In genomic region chr3:177361042-177361938, GRCh38 we compare ENCODE assay signal across 8 cellular contexts.
DNase-seq lines count a peak whose midpoint lies in the region; ATAC-seq and TF ChIP-seq lines count a peak whose summit lies in the region.

No MANE protein-coding gene starts in this region.

- WGBS in hepatocyte (ENCODE audit: low lambda C conversion rate, missing lambda C conversion rate) = 75% methylated on average over 13 of the region's 13 CpGs

- H2AFZ ChIP-seq in SU-DHL-6 (ENCODE audit: low read depth, low read length, severe bottlenecking) = peak overlapping the region; percentile 60
- H2AFZ ChIP-seq in hepatocyte = peak overlapping the region; percentile 8

- H3K4me1 ChIP-seq in hepatocyte (ENCODE audit: insufficient read depth) (peaks cover 53% of the 10 kb centered on the region), subcutaneous abdominal adipose tissue (ENCODE audit: control insufficient read depth in 5 of 5, insufficient read depth in 5 of 5, low read length in 5 of 5) (peaks cover 18 to 64% (median 54%) of the 10 kb centered on the region in 5 donors), HAP-1 (peaks cover 34% of the 10 kb centered on the region)

- H3F3A ChIP-seq in SU-DHL-6 (ENCODE audit: insufficient read depth) = peaks cover 60% of the 10 kb centered on the region

- H3K36me3 ChIP-seq in SU-DHL-6 (ENCODE audit: low read length) = no peaks in the 10 kb centered on the region
- no peaks in the 10 kb centered on the region for H3K36me3 ChIP-seq in hepatocyte (replicated peaks; ENCODE audit: insufficient read depth, low read depth)
- H3K36me3 ChIP-seq in subcutaneous abdominal adipose tissue (ENCODE audit: control insufficient read depth in 5 of 5, insufficient read depth in 5 of 5, low read length in 5 of 5) = no peaks in the 10 kb centered on the region
- no peaks in the 10 kb centered on the region for H3K36me3 ChIP-seq in HAP-1 (replicated peaks)

- ATAC-seq in HG03139 (IDR thresholded peaks at IDR 0.05; ENCODE audit: unreplicated experiment) = no peak

- H3K27ac ChIP-seq in SU-DHL-6 (ENCODE audit: low read depth, low read length) (peak overlapping the region; percentile 97), hepatocyte (peak overlapping the region; percentile 91), subcutaneous abdominal adipose tissue (ENCODE audit: low read depth, low read length) (peak overlapping the region; percentile 99)

- DNase-seq in NCI-H82 (lab: John Stamatoyannopoulos, UW) = peak; percentile 46
- no peak for DNase-seq in NCI-H82 treated with DMSO at 0.1 percent for 48 hours (lab: John Stamatoyannopoulos, UW; ENCODE audit: unreplicated experiment)
- DNase-seq in hepatocyte (ENCODE audit: low spot score) = no peak
- no peak for DNase-seq in HAP-1 (ENCODE audit: low spot score in 2 of 2)
- DNase-seq in middle frontal gyrus (ENCODE audit: extremely low spot score, low spot score) = no peak

- H3K9me2 ChIP-seq in SU-DHL-6 (replicated peaks; ENCODE audit: insufficient read depth, low read length) (no peaks in the 10 kb centered on the region), hepatocyte (replicated peaks; ENCODE audit: insufficient read depth) (no peaks in the 10 kb centered on the region)

- peak overlapping the region; percentile 93 for H3K4me2 ChIP-seq in SU-DHL-6 (ENCODE audit: low read depth, low read length, poor library complexity, severe bottlenecking)
- peak overlapping the region; percentile 72 for H3K4me2 ChIP-seq in hepatocyte

- H4K20me1 ChIP-seq in SU-DHL-6 (ENCODE audit: low read depth, low read length) (no peaks in the 10 kb centered on the region), hepatocyte (ENCODE audit: insufficient read depth, poor library complexity, severe bottlenecking) (no peaks in the 10 kb centered on the region)

- H3K27me3 ChIP-seq in SU-DHL-6 (ENCODE audit: low read length) (no peaks in the 10 kb centered on the region), hepatocyte (no peaks in the 10 kb centered on the region), subcutaneous abdominal adipose tissue (ENCODE audit: control insufficient read depth in 5 of 5, insufficient read depth in 4 of 5, low read length in 5 of 5) (no peaks in the 10 kb centered on the region), HAP-1 (ENCODE audit: low read depth) (no peaks in the 10 kb centered on the region)

- H3K9ac ChIP-seq in SU-DHL-6 (ENCODE audit: low read length) (peak overlapping the region; percentile 55), subcutaneous abdominal adipose tissue (ENCODE audit: low read length in 5 of 5) (peak overlapping the region in 3 of 5 donors; percentile 21 to 94 (median 35))

- TF ChIP-seq CTCF in SU-DHL-6 (IDR thresholded peaks at IDR 0.05; ENCODE audit: insufficient read depth, low read length, poor library complexity, severe bottlenecking) (no peak), hepatocyte (IDR thresholded peaks at IDR 0.05; ENCODE audit: poor library complexity) (no peak)

- in situ Hi-C loops in HAP-1 (cut with MboI; ENCODE audit: low sequenced_read_pairs) = loop anchor here (25.0 kb wide), 1 partner anchor 299 kb away; no protein-coding TSS in a partner anchor

- H3K4me3 ChIP-seq in SU-DHL-6 (ENCODE audit: insufficient read depth, low read length, poor library complexity, severe bottlenecking) (peak overlapping the region; percentile 24), hepatocyte (no peak overlapping the region), subcutaneous abdominal adipose tissue (ENCODE audit: low read depth in 1 of 5, low read length in 5 of 5) (peak overlapping the region in 3 of 5 donors; percentile 9 to 63 (median 29)), HAP-1 (no peak overlapping the region)

- H3K79me2 ChIP-seq in SU-DHL-6 (ENCODE audit: insufficient read depth, low read length) (no peaks in the 10 kb centered on the region; the same call in 1 of the 2 replicates), hepatocyte (no peaks in the 10 kb centered on the region)

- H3K9me3 ChIP-seq in SU-DHL-6 (ENCODE audit: insufficient read depth, low read length) (no peaks in the 10 kb centered on the region), hepatocyte (ENCODE audit: low read depth) (no peaks in the 10 kb centered on the region), subcutaneous abdominal adipose tissue (ENCODE audit: control insufficient read depth in 5 of 5, low read length in 5 of 5) (no peaks in the 10 kb centered on the region), HAP-1 (no peaks in the 10 kb centered on the region)

Comparison
In these comparisons a context has a peak if more than half of its experiments do, and no peak if none do; other contexts are left out.
1. H3K4me3 ChIP-seq: peak in SU-DHL-6 (single experiment) and subcutaneous abdominal adipose tissue (3 of 5); none in hepatocyte (single experiment) and HAP-1 (single experiment).
2. Peak in every context shown above with its lines, with median percentiles within 50 percentile points of each other: H3K27ac ChIP-seq.